15 cellular contexts compared by ENCODE assay signal in genomic region chr20:60977896-60978295, GRCh38.
"Had no signal": no experiment of that assay in that cellular context is flagged by ENCODE, and none has a peak within 500 bp of the region (broad histone marks: within the 10 kb centered on the region; RNA-seq: fewer than 3 reads in every experiment).

No MANE protein-coding gene starts in this region.

- DNase-seq: activated CD4-positive, CD25-positive, alpha-beta regulatory T cell treated with anti-CD3 and anti-CD28 coated beads, Interleukin-2, amount 50 U/mL, for 72 hours; activated naive CD4-positive, alpha-beta T cell treated with anti-CD3 and anti-CD28 coated beads for 36 hours; activated naive CD8-positive, alpha-beta T cell treated with anti-CD3 and anti-CD28 coated beads, Interleukin-2, amount 50 U/mL, for 24 hours; erythroblast; heart right ventricle; midbrain; naive B cell; pancreas; sigmoid colon; stimulated activated CD4-positive, alpha-beta T cell treated with anti-CD3 and anti-CD28 coated beads, Interleukin-1b, Interleukin-23, amount 100 ng/mL, for 48 hours; stomach; T-helper 9 cell had no signal

- H3K27ac ChIP-seq: ascending aorta, gastroesophageal sphincter, heart right ventricle, pancreas, sigmoid colon, stomach, thoracic aorta had no signal

- H3K4me1 ChIP-seq: ascending aorta, heart right ventricle, pancreas, sigmoid colon, stomach had no signal

- H3K36me3 ChIP-seq: ascending aorta, gastroesophageal sphincter, heart right ventricle, pancreas, sigmoid colon, stomach, thoracic aorta had no signal

- H3K4me3 ChIP-seq: ascending aorta, gastroesophageal sphincter, heart right ventricle, pancreas, sigmoid colon, stomach, thoracic aorta had no signal

- H3K9me3 ChIP-seq: pancreas had no signal

- ATAC-seq: activated naive CD8-positive, alpha-beta T cell treated with anti-CD3 and anti-CD28 coated beads, Interleukin-2, amount 50 U/mL, for 24 hours; gastroesophageal sphincter; heart right ventricle; pancreas had no signal

- H3K27me3 ChIP-seq: ascending aorta, gastroesophageal sphincter, pancreas, sigmoid colon, stomach had no signal
